In the genomic region with DNA sequence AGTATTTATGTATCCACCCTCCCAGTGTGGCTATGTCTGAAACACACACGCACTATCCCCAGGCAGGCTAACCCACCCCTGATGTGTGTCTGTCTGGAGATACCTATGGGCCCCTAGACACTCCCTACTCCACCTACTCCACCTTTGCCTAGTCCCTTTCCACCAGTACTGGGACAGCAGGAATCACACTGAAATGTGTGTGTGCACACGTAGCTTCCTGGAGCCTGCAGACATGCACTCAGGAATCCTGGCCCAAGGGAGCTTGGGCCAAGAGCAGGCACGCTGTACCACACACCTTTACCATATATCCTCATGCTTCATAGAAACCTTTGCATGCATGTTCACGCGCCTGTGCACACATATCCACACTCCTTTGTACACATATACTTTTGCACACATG, we compare ENCODE assay signal across 32 cellular contexts. TPM values are rescaled to one million over a fixed set of nuclear protein-coding genes. Genes with fewer than 3 reads are reported as not detected.
"Had no signal": no experiment of that assay in that cellular context is flagged by ENCODE, and none has a peak within 500 bp of the region (broad histone marks: within the 10 kb centered on the region; RNA-seq: fewer than 3 reads in every experiment).

No MANE protein-coding gene starts in this region.

- H3K4me1 Mint-ChIP-seq: central memory CD8-positive, alpha-beta T cell had no signal

- ATAC-seq: activated CD4-positive, CD25-positive, alpha-beta regulatory T cell treated with anti-CD3 and anti-CD28 coated beads, Interleukin-2, amount 50 U/mL, for 24 hours; activated CD8-positive, alpha-beta T cell treated with anti-CD3 and anti-CD28 coated beads for 36 hours; activated T-cell treated with anti-CD3 and anti-CD28 coated beads, Interleukin-2, amount 50 U/mL, for 4 hours; activated T-helper 17 cell treated with anti-CD3 and anti-CD28 coated beads, Interleukin-2, amount 50 U/mL, for 72 hours; effector memory CD8-positive, alpha-beta T cell; T-helper 17 cell had no signal

- H3K36me3 Mint-ChIP-seq: activated naive CD8-positive, alpha-beta T cell had no signal

- H3K27ac Mint-ChIP-seq: activated B cell treated with CpG ODN at 0.5 μM for 24 hours; activated CD8-positive, alpha-beta T cell treated with anti-CD3 and anti-CD28 coated beads for 36 hours; activated naive CD8-positive, alpha-beta T cell; activated T-helper 17 cell treated with anti-CD3 and anti-CD28 coated beads, Interleukin-2, amount 50 U/mL, for 72 hours; effector memory CD8-positive, alpha-beta T cell; T-helper 17 cell; T-helper 2 cell treated with Interferon-gamma antibody and Interleukin-4, amounts not matched to agents 5 μg/mL and 100 μg/mL, for 36 hours had no signal

- DNase-seq: activated B cell treated with CpG ODN at 0.5 μM for 24 hours; activated CD4-positive, alpha-beta T cell treated with anti-CD3 and anti-CD28 coated beads for 48 hours; activated CD4-positive, alpha-beta T cell treated with anti-CD3 and anti-CD28 coated beads, Interleukin-2, amount 50 U/mL, for 1 hour; activated CD4-positive, alpha-beta T cell treated with anti-CD3 and anti-CD28 coated beads, Interleukin-2, amount 50 U/mL, for 48 hours; activated CD8-positive, alpha-beta memory T cell treated with anti-CD3 and anti-CD28 coated beads for 24 hours; activated CD8-positive, alpha-beta T cell treated with anti-CD3 and anti-CD28 coated beads for 36 hours; activated effector memory CD4-positive, alpha-beta T cell treated with Interleukin-2 at 50 U/mL for 16 hours; activated gamma-delta T cell treated with Interleukin-2 at 50 U/mL for 16 hours; activated naive CD4-positive, alpha-beta T cell treated with anti-CD3 and anti-CD28 coated beads, Interleukin-2, amount 50 U/mL, for 16 hours; activated naive CD4-positive, alpha-beta T cell treated with Interleukin-2 at 50 U/mL for 16 hours; activated T-cell treated with anti-CD3 and anti-CD28 coated beads, Interleukin-2, amount 50 U/mL, for 4 hours; amniotic stem cell; anterior cingulate cortex; cortex of kidney; dermis blood vessel endothelial cell; effector CD4-positive, alpha-beta T cell; effector memory CD8-positive, alpha-beta T cell; esophagus squamous epithelium; T-helper 1 cell; T-helper 17 cell; T1000; WERI-Rb-1 had no signal

- H3K9me3 Mint-ChIP-seq: activated B cell treated with CpG ODN at 0.5 μM for 24 hours; activated CD8-positive, alpha-beta T cell treated with anti-CD3 and anti-CD28 coated beads for 36 hours; activated T-cell treated with anti-CD3 and anti-CD28 coated beads, Interleukin-2, amount 50 U/mL, for 4 hours; activated T-helper 17 cell treated with anti-CD3 and anti-CD28 coated beads, Interleukin-2, amount 50 U/mL, for 72 hours; central memory CD8-positive, alpha-beta T cell; effector memory CD8-positive, alpha-beta T cell; T-helper 2 cell treated with Interferon-gamma antibody and Interleukin-4, amounts not matched to agents 5 μg/mL and 100 μg/mL, for 36 hours had no signal

- H3K36me3 ChIP-seq: brain microvascular endothelial cell, esophagus squamous epithelium, WERI-Rb-1 had no signal

- H3K4me3 Mint-ChIP-seq: activated B cell treated with CpG ODN at 0.5 μM for 24 hours; activated CD8-positive, alpha-beta T cell treated with anti-CD3 and anti-CD28 coated beads for 36 hours; activated naive CD8-positive, alpha-beta T cell; activated T-cell treated with anti-CD3 and anti-CD28 coated beads, Interleukin-2, amount 50 U/mL, for 4 hours; activated T-helper 17 cell treated with anti-CD3 and anti-CD28 coated beads, Interleukin-2, amount 50 U/mL, for 72 hours; central memory CD8-positive, alpha-beta T cell; effector memory CD8-positive, alpha-beta T cell; T-helper 17 cell; T-helper 2 cell treated with Interferon-gamma antibody and Interleukin-4, amounts not matched to agents 5 μg/mL and 100 μg/mL, for 36 hours had no signal

- H3K4me3 ChIP-seq: esophagus squamous epithelium had no signal

- H3K27ac ChIP-seq: brain microvascular endothelial cell, epithelial cell of prostate, esophagus squamous epithelium, WERI-Rb-1 had no signal

- H3K9me3 ChIP-seq: esophagus squamous epithelium had no signal

RNA-seq across cellular contexts. Expression of a gene that starts 6.9 kb away (rescaled TPM):
- total RNA-seq: activated B cell treated with CpG ODN at 0.5 μM for 24 hours; activated CD8-positive, alpha-beta T cell treated with anti-CD3 and anti-CD28 coated beads for 36 hours; activated T-cell treated with anti-CD3 and anti-CD28 coated beads, Interleukin-2, amount 50 U/mL, for 4 hours; activated T-helper 17 cell treated with anti-CD3 and anti-CD28 coated beads, Interleukin-2, amount 50 U/mL, for 72 hours; bronchial epithelial cell; T-helper 17 cell had no signal

RNA-seq across cellular contexts. Expression of a gene that starts 7.4 kb away (rescaled TPM):
- total RNA-seq: activated B cell treated with CpG ODN at 0.5 μM for 24 hours; activated CD8-positive, alpha-beta T cell treated with anti-CD3 and anti-CD28 coated beads for 36 hours; activated T-cell treated with anti-CD3 and anti-CD28 coated beads, Interleukin-2, amount 50 U/mL, for 4 hours; activated T-helper 17 cell treated with anti-CD3 and anti-CD28 coated beads, Interleukin-2, amount 50 U/mL, for 72 hours; bronchial epithelial cell; dermis blood vessel endothelial cell; endothelial cell of umbilical vein; frontal cortex; T-helper 17 cell had no signal
- polyA plus RNA-seq: endothelial cell of umbilical vein had no signal
